1 cellular context compared by ENCODE assay signal in the genomic region with DNA sequence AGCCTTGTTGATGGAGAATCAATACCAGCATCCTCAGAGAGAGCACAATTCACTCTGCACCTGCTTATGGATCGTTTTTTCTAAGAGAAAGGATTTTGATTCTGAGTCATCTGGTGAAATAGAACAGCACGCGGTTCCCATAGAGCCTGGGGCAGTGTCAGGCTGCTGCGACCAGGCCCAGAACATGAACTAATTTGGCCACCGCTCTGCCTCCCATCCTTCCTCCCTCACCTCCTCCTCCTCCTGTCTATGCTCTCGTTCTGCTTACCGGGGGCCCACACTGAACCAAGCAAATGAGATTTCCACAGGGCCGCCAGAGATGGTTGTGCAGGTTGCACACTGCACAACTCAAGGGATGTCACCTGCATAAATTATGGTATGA.
TF ChIP-seq lines count a peak whose summit lies in the region.

No MANE protein-coding gene starts in this region.

TF ChIP-seq in HepG2, 621 proteins besides CTCF, POLR2A, EP300 and RAD21:
- TF ChIP-seq KDM2A (CRISPR knock-in tag; IDR thresholded peaks at IDR 0.05; ENCODE audit: borderline replicate concordance, low read depth) (no peak), SAP130 (CRISPR knock-in tag; IDR thresholded peaks at IDR 0.05; ENCODE audit: low read depth) (no peak), FOXK1 (CRISPR knock-in tag; IDR thresholded peaks at IDR 0.05; ENCODE audit: borderline replicate concordance, low read depth) (no peak), ZNF263 (CRISPR knock-in tag; IDR thresholded peaks at IDR 0.05) (0 out of 2 replicates have a peak, but pooled peaks have one; percentile 30), GATAD1 (CRISPR knock-in tag; IDR thresholded peaks at IDR 0.05) (no peak), ZNF572 (CRISPR knock-in tag; IDR thresholded peaks at IDR 0.05) (no peak), NR2F6 (IDR thresholded peaks at IDR 0.05) (no peak), NR2F6 (CRISPR knock-in tag; IDR thresholded peaks at IDR 0.05) (no peak)
- TF ChIP-seq, protein P1, sequence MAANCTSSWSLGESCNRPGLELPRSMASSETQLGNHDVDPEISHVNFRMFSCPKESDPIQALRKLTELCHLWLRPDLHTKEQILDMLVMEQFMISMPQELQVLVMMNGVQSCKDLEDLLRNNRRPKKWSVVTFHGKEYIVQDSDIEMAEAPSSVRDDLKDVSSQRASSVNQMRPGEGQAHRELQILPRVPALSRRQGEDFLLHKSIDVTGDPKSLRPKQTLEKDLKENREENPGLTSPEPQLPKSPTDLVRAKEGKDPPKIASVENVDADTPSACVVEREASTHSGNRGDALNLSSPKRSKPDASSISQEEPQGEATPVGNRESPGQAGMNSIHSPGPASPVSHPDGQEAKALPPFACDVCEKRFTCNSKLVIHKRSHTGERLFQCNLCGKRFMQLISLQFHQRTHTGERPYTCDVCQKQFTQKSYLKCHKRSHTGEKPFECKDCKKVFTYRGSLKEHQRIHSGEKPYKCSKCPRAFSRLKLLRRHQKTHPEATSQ (CRISPR knock-in tag; IDR thresholded peaks at IDR 0.05; ENCODE audit: borderline replicate concordance), result no peak
- TF ChIP-seq, protein P2, sequence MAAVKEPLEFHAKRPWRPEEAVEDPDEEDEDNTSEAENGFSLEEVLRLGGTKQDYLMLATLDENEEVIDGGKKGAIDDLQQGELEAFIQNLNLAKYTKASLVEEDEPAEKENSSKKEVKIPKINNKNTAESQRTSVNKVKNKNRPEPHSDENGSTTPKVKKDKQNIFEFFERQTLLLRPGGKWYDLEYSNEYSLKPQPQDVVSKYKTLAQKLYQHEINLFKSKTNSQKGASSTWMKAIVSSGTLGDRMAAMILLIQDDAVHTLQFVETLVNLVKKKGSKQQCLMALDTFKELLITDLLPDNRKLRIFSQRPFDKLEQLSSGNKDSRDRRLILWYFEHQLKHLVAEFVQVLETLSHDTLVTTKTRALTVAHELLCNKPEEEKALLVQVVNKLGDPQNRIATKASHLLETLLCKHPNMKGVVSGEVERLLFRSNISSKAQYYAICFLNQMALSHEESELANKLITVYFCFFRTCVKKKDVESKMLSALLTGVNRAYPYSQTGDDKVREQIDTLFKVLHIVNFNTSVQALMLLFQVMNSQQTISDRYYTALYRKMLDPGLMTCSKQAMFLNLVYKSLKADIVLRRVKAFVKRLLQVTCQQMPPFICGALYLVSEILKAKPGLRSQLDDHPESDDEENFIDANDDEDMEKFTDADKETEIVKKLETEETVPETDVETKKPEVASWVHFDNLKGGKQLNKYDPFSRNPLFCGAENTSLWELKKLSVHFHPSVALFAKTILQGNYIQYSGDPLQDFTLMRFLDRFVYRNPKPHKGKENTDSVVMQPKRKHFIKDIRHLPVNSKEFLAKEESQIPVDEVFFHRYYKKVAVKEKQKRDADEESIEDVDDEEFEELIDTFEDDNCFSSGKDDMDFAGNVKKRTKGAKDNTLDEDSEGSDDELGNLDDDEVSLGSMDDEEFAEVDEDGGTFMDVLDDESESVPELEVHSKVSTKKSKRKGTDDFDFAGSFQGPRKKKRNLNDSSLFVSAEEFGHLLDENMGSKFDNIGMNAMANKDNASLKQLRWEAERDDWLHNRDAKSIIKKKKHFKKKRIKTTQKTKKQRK (IDR thresholded peaks at IDR 0.05; ENCODE audit: low read length), result no peak
